19 cellular contexts compared by ENCODE assay signal in the genomic region with DNA sequence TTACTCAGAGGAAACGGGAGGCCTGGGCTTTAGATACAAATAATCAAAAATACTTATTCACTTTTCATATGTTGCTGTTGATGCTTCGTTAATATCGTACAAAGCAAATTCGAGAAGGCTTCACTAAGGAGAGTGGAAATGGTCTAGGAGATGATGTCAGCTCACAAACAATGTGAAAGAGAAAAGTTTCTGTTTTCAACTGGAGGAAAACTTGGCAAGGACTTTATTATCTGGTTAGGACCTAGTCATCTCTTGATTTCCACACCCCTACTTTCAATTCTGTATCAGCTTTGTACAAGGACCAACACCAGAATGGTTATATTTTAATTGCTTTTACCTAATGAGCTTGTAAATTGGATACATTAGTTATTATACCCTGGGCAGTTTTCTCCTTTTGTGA.
DNase-seq lines count a peak whose midpoint lies in the region; TF ChIP-seq lines count a peak whose summit lies in the region.
"Had no signal": no experiment of that assay in that cellular context is flagged by ENCODE, and none has a peak within 500 bp of the region (broad histone marks: within the 10 kb centered on the region; RNA-seq: fewer than 3 reads in every experiment).

No MANE protein-coding gene starts in this region.

- in situ Hi-C loops in KBM-7 (cut with MboI; ENCODE audit: low pct_unique_long_range_greater_than_20kb, low sequenced_read_pairs), result no loop called here

- TF ChIP-seq CTCF in cardiac fibroblast (IDR thresholded peaks at IDR 0.05; ENCODE audit: low read depth, low read length), result no peak
- TF ChIP-seq CTCF in right atrium auricular region (IDR thresholded peaks at IDR 0.05), result no peak
- TF ChIP-seq CTCF in suprapubic skin (IDR thresholded peaks at IDR 0.05), result no peak

- H3K4me1 ChIP-seq in right atrium auricular region (no peaks in the 10 kb centered on the region), suprapubic skin (no peaks in the 10 kb centered on the region)
- H3K4me1 ChIP-seq: lower lobe of right lung, prostate gland had no signal

- H3K36me3 ChIP-seq in right atrium auricular region, result no peaks in the 10 kb centered on the region
- no peaks in the 10 kb centered on the region for H3K36me3 ChIP-seq in suprapubic skin
- H3K36me3 ChIP-seq: lower lobe of right lung, prostate gland, WERI-Rb-1 had no signal

- 73% methylated on average over 4 of the region's 4 CpGs for WGBS in suprapubic skin

- peaks cover 14% of the 10 kb centered on the region for H3K27me3 Mint-ChIP-seq in activated naive CD8-positive, alpha-beta T cell treated with anti-CD3 and anti-CD28 coated beads for 36 hours
- H3K27me3 Mint-ChIP-seq: IgD-negative memory B cell had no signal

- DNase-seq in H4 (ENCODE audit: low spot score) (peak; percentile 2), cardiac fibroblast (ENCODE audit: low read depth in 2 of 2) (peak; percentile 27 to 52), right atrium auricular region (ENCODE audit: low spot score) (no peak), suprapubic skin (ENCODE audit: low spot score in 2 of 2) (no peak), KBM-7 (no peak), medulla oblongata (ENCODE audit: extremely low spot score) (no peak)
- no peak for DNase-seq in activated naive CD8-positive, alpha-beta T cell treated with anti-CD3 and anti-CD28 coated beads for 36 hours
- DNase-seq: activated CD8-positive, alpha-beta memory T cell treated with anti-CD3 and anti-CD28 coated beads for 24 hours; activated effector memory CD4-positive, alpha-beta T cell treated with Interleukin-2 at 50 U/mL for 16 hours; anterior cingulate cortex; CD4-positive, alpha-beta T cell; DND-41; HCEC 1CT; lower lobe of right lung; naive thymus-derived CD8-positive, alpha-beta T cell; NCI-H1048; WERI-Rb-1 had no signal

- peak overlapping the region in 1 of 2 donors; percentile 43 for H3K27ac ChIP-seq in right atrium auricular region
- H3K27ac ChIP-seq in suprapubic skin, result no peak overlapping the region
- H3K27ac ChIP-seq: lower lobe of right lung, prostate gland, WERI-Rb-1 had no signal

- H3K4me3 Mint-ChIP-seq in activated naive CD8-positive, alpha-beta T cell treated with anti-CD3 and anti-CD28 coated beads for 36 hours, result no peak overlapping the region
- H3K4me3 Mint-ChIP-seq: CD4-positive, alpha-beta T cell; IgD-negative memory B cell; naive thymus-derived CD8-positive, alpha-beta T cell had no signal

- no peaks in the 10 kb centered on the region for H3K9me3 ChIP-seq in right atrium auricular region
- H3K9me3 ChIP-seq in suprapubic skin, result no peaks in the 10 kb centered on the region
- H3K9me3 ChIP-seq: lower lobe of right lung, prostate gland had no signal

- H3K27ac Mint-ChIP-seq in activated naive CD8-positive, alpha-beta T cell treated with anti-CD3 and anti-CD28 coated beads for 36 hours, result no peak overlapping the region
- H3K27ac Mint-ChIP-seq: CD4-positive, alpha-beta T cell; IgD-negative memory B cell; naive thymus-derived CD8-positive, alpha-beta T cell had no signal

- H3K9me3 Mint-ChIP-seq in activated naive CD8-positive, alpha-beta T cell treated with anti-CD3 and anti-CD28 coated beads for 36 hours, result no peaks in the 10 kb centered on the region
- H3K9me3 Mint-ChIP-seq: CD4-positive, alpha-beta T cell; naive thymus-derived CD8-positive, alpha-beta T cell had no signal

- TF ChIP-seq EP300 in suprapubic skin (IDR thresholded peaks at IDR 0.05), result no peak

- H3K27me3 ChIP-seq in right atrium auricular region, result no peaks in the 10 kb centered on the region
- no peaks in the 10 kb centered on the region for H3K27me3 ChIP-seq in suprapubic skin

- peak overlapping the region in 1 of 2 donors; percentile 21 for H3K4me3 ChIP-seq in cardiac fibroblast (replicated peaks in 1 of 2; ENCODE audit: low read depth in 2 of 2, low read length in 2 of 2)
- peak overlapping the region; percentile 25 to 30 for H3K4me3 ChIP-seq in right atrium auricular region
- H3K4me3 ChIP-seq in suprapubic skin, result peak overlapping the region; percentile 4
- H3K4me3 ChIP-seq: lower lobe of right lung, prostate gland had no signal

- TF ChIP-seq POLR2A in suprapubic skin (IDR thresholded peaks at IDR 0.05), result no peak

- H3K36me3 Mint-ChIP-seq in activated naive CD8-positive, alpha-beta T cell treated with anti-CD3 and anti-CD28 coated beads for 36 hours, result no peaks in the 10 kb centered on the region
- H3K36me3 Mint-ChIP-seq: IgD-negative memory B cell; naive thymus-derived CD8-positive, alpha-beta T cell had no signal

- no peaks in the 10 kb centered on the region for H3K4me1 Mint-ChIP-seq in activated naive CD8-positive, alpha-beta T cell treated with anti-CD3 and anti-CD28 coated beads for 36 hours
- H3K4me1 Mint-ChIP-seq: naive thymus-derived CD8-positive, alpha-beta T cell had no signal

Comparison
In these comparisons a context has a peak if more than half of its experiments do, and no peak if none do; other contexts are left out.
1. DNase-seq: peak in H4 (single experiment) and cardiac fibroblast (2 of 2); none in right atrium auricular region (single experiment), suprapubic skin (0 of 2), KBM-7 (single experiment), medulla oblongata (single experiment) and activated naive CD8-positive, alpha-beta T cell treated with anti-CD3 and anti-CD28 coated beads for 36 hours (single experiment).